In the genomic region with DNA sequence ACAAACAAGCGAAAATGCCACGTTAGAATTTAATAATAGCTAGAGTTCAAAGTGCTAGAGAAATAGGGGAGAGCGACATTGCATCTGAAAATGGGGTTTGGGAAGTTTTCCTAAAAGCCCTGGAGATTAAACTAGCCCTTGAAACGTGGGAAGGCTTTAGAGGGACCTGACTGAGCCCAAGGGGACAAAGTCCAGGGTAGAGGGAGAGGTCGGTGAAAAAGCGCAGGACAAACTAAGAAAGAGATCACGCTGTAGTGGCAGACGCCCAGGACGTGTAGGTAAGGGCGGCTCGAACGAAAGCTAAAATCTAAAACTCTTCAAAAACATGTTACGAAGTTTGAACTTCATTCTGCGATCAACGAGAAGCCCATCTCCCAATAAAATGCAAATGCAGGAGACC, we compare ENCODE assay signal across 9 cellular contexts. TPM values are rescaled to one million over a fixed set of nuclear protein-coding genes. Genes with fewer than 3 reads are reported as not detected.
DNase-seq lines count a peak whose midpoint lies in the region; ATAC-seq and TF ChIP-seq lines count a peak whose summit lies in the region.
"Had no signal": no experiment of that assay in that cellular context is flagged by ENCODE, and none has a peak within 500 bp of the region (broad histone marks: within the 10 kb centered on the region; RNA-seq: fewer than 3 reads in every experiment).

No MANE protein-coding gene starts in this region.

- H3K4me3 ChIP-seq in AG10803 (ENCODE audit: low read length), result peak overlapping the region; percentile 66
- peak overlapping the region; percentile 64 for H3K4me3 ChIP-seq in LNCaP clone FGC (ENCODE audit: low read depth, low read length)

- H3K27ac ChIP-seq in cingulate gyrus (ENCODE audit: low read depth, low read length), result peak overlapping the region; percentile 79

- no peak for ATAC-seq in natural killer cell
- ATAC-seq in HG03139 (IDR thresholded peaks at IDR 0.05; ENCODE audit: unreplicated experiment), result no peak

- no peaks in the 10 kb centered on the region for H3K36me3 Mint-ChIP-seq in natural killer cell

- peak overlapping the region; percentile 95 for H3K4me3 Mint-ChIP-seq in natural killer cell

- no peaks in the 10 kb centered on the region for H3K9me3 Mint-ChIP-seq in natural killer cell

- peaks cover 8 to 13% of the 10 kb centered on the region in 2 donors for H3K4me1 Mint-ChIP-seq in natural killer cell

- intact Hi-C loops in natural killer cell (cut with micrococcal nuclease), result no loop called here

- TF ChIP-seq CTCF in AG10803 (conservative IDR thresholded peaks at IDR 0.05; ENCODE audit: low read length), result no peak
- no peak for TF ChIP-seq CTCF in LNCaP clone FGC (IDR thresholded peaks at IDR 0.05; ENCODE audit: control insufficient read depth, extremely low read depth, insufficient read depth)
- no peak for TF ChIP-seq CTCF in natural killer cell (IDR thresholded peaks at IDR 0.05)

- DNase-seq in AG10803 (ENCODE audit: low read depth) (no peak), LNCaP clone FGC (ENCODE audit: low read depth) (no peak), natural killer cell (no peak), NCI-H524 treated with DMSO at 0.1 percent for 48 hours (lab: John Stamatoyannopoulos, UW) (no peak), NCI-H226 (no peak), globus pallidus (ENCODE audit: low spot score) (no peak)
- DNase-seq: NCI-H1930 had no signal

- no peak overlapping the region for H3K27ac Mint-ChIP-seq in natural killer cell

- peaks cover 0 to 10% of the 10 kb centered on the region in 2 donors for H3K27me3 Mint-ChIP-seq in natural killer cell (ENCODE audit: low read depth in 2 of 2)

RNA-seq across cellular contexts. Expression of a gene that starts 1.1 kb away (rescaled TPM):
- total RNA-seq in natural killer cell, result 10 to 100 TPM; 20.0 to 24.3 (median 24.0) TPM

RNA-seq across cellular contexts. Expression of a gene that starts 31.4 kb away (rescaled TPM):
- total RNA-seq in natural killer cell, result not detected
